8 cellular contexts compared by ENCODE assay signal in the genomic region with DNA sequence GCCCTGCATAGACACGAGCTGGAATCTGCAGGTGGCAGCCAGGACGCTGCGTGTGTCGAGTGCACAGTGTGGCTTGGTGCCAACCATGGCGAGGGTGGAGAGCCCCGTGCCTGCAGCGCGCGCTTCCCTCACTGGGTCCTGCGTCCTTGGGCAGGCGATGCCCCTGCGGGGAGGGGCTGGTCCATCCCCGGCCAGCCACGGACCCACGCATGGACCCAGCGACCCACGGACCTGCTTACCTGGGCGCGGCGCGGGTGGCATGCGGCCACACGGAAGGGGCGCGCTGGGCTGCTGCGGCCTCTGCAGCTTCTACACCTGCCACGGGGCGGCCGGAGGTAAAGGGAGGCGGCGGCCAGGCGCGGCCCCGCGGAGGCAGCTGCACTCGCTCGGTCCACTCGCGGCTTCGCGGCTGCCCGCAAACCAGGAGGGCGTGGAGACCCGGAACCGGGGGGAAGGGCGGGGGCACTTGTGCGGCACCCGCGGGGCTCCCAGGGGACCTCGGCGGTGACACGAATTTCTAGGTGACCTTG. TPM values are rescaled to one million over a fixed set of nuclear protein-coding genes. Genes with fewer than 3 reads are reported as not detected.
DNase-seq lines count a peak whose midpoint lies in the region; FAIRE-seq and TF ChIP-seq lines count a peak whose summit lies in the region.

No MANE protein-coding gene starts in this region.

- peaks cover 12% of the 10 kb centered on the region for H3K79me1 ChIP-seq in H1 (ENCODE audit: low read depth, low read length)

- no peak overlapping the region for H3K56ac ChIP-seq in H1 (replicated peaks; ENCODE audit: insufficient read length, low read depth, low read length)

- peaks cover 21% of the 10 kb centered on the region for H3K27me3 Mint-ChIP-seq in IgD-negative memory B cell
- peaks cover 39% of the 10 kb centered on the region for H3K27me3 Mint-ChIP-seq in nephron (ENCODE audit: low read depth)

- TF ChIP-seq EP300 in H1 (IDR thresholded peaks at IDR 0.05; ENCODE audit: borderline replicate concordance in 1 of 2, low read depth in 2 of 2, low read length in 2 of 2), result no peak
- TF ChIP-seq EP300 in tibial nerve (IDR thresholded peaks at IDR 0.05), result no peak

- no peak for FAIRE-seq in H1 (lab: Jason Lieb, UNC)

- peak overlapping the region; percentile 60; the same call in 1 of the 2 replicates for H4K8ac ChIP-seq in H1 (ENCODE audit: extremely low read depth, insufficient read depth, low read length)

- TF ChIP-seq POLR2A in H1 (IDR thresholded peaks at IDR 0.05; ENCODE audit: control extremely low read depth in 1 of 2, low read depth in 2 of 2, low read length in 2 of 2) (no peak), tibial nerve (IDR thresholded peaks at IDR 0.05) (no peak), erythroblast (IDR thresholded peaks at IDR 0.05; ENCODE audit: low read length) (no peak)

- H3K4me3 Mint-ChIP-seq in IgD-negative memory B cell (peak overlapping the region; percentile 77 to 88 (median 83)), nephron (peak overlapping the region; percentile 80 to 88 (median 86))

- H3K9ac ChIP-seq in H1 (replicated peaks in 1 of 4; ENCODE audit: extremely low read depth in 1 of 4, low read depth in 3 of 4, low read length in 3 of 4), result no peak overlapping the region

- peak in 1 of 2 experiments; percentile 19; a peak in 1 of 4 replicates for TF ChIP-seq RAD21 in H1 (IDR thresholded peaks at IDR 0.05 in 1 of 2, conservative IDR thresholded peaks at IDR 0.05 in 1 of 2; ENCODE audit: low read depth in 2 of 2, low read length in 2 of 2)

- H3K4me3 ChIP-seq in BE2C (ENCODE audit: low read depth, low read length) (peak overlapping the region; percentile 60), H1 (ENCODE audit: extremely low read depth in 1 of 4, insufficient read depth in 2 of 4, low read depth in 3 of 4, low read length in 4 of 4) (peak overlapping the region; percentile 41 to 73 (median 44)), tibial nerve (peak overlapping the region in 3 of 4 donors; percentile 27 to 48 (median 38))

- peaks cover 33% of the 10 kb centered on the region for H3K27me3 ChIP-seq in BE2C
- H3K27me3 ChIP-seq in H1 (replicated peaks in 1 of 4; ENCODE audit: control insufficient read depth in 3 of 4, extremely low read depth in 1 of 4, insufficient read depth in 3 of 4, low read length in 3 of 4), result peaks cover 0 to 8% (median 4%) of the 10 kb centered on the region in 4 experiments; a peak in 4 of 7 replicates
- peaks cover 0 to 72% of the 10 kb centered on the region in 2 donors for H3K27me3 ChIP-seq in tibial nerve

- H3K23me2 ChIP-seq in H1 (ENCODE audit: low read depth, low read length), result peaks cover 22% of the 10 kb centered on the region

- no peak overlapping the region for H2AFZ ChIP-seq in H1 (ENCODE audit: low read length)

- H3K14ac ChIP-seq in H1 (ENCODE audit: insufficient read length), result no peak overlapping the region

- H2BK120ac ChIP-seq in H1 (replicated peaks; ENCODE audit: low read depth, low read length), result no peak overlapping the region

- peak overlapping the region; percentile 69 to 93 for H3K4me2 ChIP-seq in H1 (ENCODE audit: insufficient read depth in 1 of 2, low read depth in 2 of 2, low read length in 2 of 2)

- H2AK5ac ChIP-seq in H1 (ENCODE audit: low read depth, low read length), result no peak overlapping the region

- H4K5ac ChIP-seq in H1 (ENCODE audit: insufficient read length, low read depth, low read length), result no peak overlapping the region

- no peaks in the 10 kb centered on the region for H3K9me3 ChIP-seq in BE2C
- H3K9me3 ChIP-seq in H1 (ENCODE audit: insufficient read depth in 2 of 2, low read depth in 1 of 2, low read length in 1 of 2), result peaks cover 4% of the 10 kb centered on the region in 2 experiments; a peak in 3 of 4 replicates
- no peaks in the 10 kb centered on the region for H3K9me3 ChIP-seq in tibial nerve

- H3K4ac ChIP-seq in H1 (replicated peaks; ENCODE audit: insufficient read length, low read depth, low read length), result no peak overlapping the region

- peak overlapping the region; percentile 25 for H4K91ac ChIP-seq in H1 (replicated peaks; ENCODE audit: insufficient read length, low read length)

- whole genome bisulfite sequencing in H1 (ENCODE audit: extremely low coverage in 1 of 2, insufficient coverage in 1 of 2, insufficient read length in 1 of 2, insufficient replicate concordance in 2 of 2, low coverage in 1 of 2, low lambda C conversion rate in 2 of 2, missing lambda C conversion rate in 1 of 2), 2 experiments, result 13% methylated on average over 51 of the region's 52 CpGs; no CpG with 5 or more reads in 1 of the 2 experiments
- WGBS in tibial nerve, 2 donors, result 15% methylated on average over 19 to 39 of the region's 52 CpGs

- H2BK5ac ChIP-seq in H1 (ENCODE audit: low read depth, low read length), result no peak overlapping the region

- H3K36me3 ChIP-seq in BE2C, result no peaks in the 10 kb centered on the region
- no peaks in the 10 kb centered on the region for H3K36me3 ChIP-seq in H1 (ENCODE audit: control insufficient read depth in 2 of 4, insufficient read depth in 4 of 4, low read length in 3 of 4)
- H3K36me3 ChIP-seq in tibial nerve, result no peaks in the 10 kb centered on the region

- POLR2A ChIA-PET in H1 (lab: Charles Lee; ENCODE audit: partially characterized antibody), result interaction anchor here (0.6 to 1.3 kb wide), 5 partner anchors 8 to 240 kb away, joined by 3 to 4 read pairs (median 3); partner anchors contain the start of gene PCID2

- H3K27ac Mint-ChIP-seq in IgD-negative memory B cell (no peak overlapping the region), nephron (no peak overlapping the region)

- H3K27ac ChIP-seq in H1 (ENCODE audit: low read depth, low read length), result no peak overlapping the region
- peak overlapping the region in 1 of 4 donors; percentile 56 for H3K27ac ChIP-seq in tibial nerve

- no peak overlapping the region for H3K18ac ChIP-seq in H1 (ENCODE audit: extremely low read depth, low read length)

- H3K4me1 Mint-ChIP-seq in IgD-negative memory B cell (peaks cover 10 to 16% (median 11%) of the 10 kb centered on the region in 3 donors), nephron (peaks cover 16% of the 10 kb centered on the region)

- H3K4me1 ChIP-seq in BE2C (no peaks in the 10 kb centered on the region), H1 (replicated peaks in 1 of 4; ENCODE audit: control insufficient read depth in 3 of 4, insufficient read depth in 4 of 4, low read length in 3 of 4) (peaks cover 0 to 3% (median under 1%) of the 10 kb centered on the region in 4 experiments; a peak in 2 of 7 replicates), tibial nerve (peaks cover 0 to 19% (median 6%) of the 10 kb centered on the region in 4 donors)

- H3K9me3 Mint-ChIP-seq in IgD-negative memory B cell (peaks cover 0 to 5% (median 0%) of the 10 kb centered on the region in 3 donors), nephron (peaks cover 2% of the 10 kb centered on the region)

- no peak overlapping the region for H3K23ac ChIP-seq in H1 (ENCODE audit: insufficient read length)

- no peak overlapping the region for H2BK15ac ChIP-seq in H1 (ENCODE audit: low read length)

- peaks cover 3 to 20% of the 10 kb centered on the region in 2 experiments for H4K20me1 ChIP-seq in H1 (replicated peaks in 1 of 2; ENCODE audit: control insufficient read depth in 1 of 2, insufficient read depth in 2 of 2, low read length in 2 of 2)

- no peak for DNase-seq in BE2C
- DNase-seq in activated CD4-positive, alpha-beta T cell treated with anti-CD3 and anti-CD28 coated beads for 24 hours (ENCODE audit: low read depth in 2 of 2), result peak; percentile 13 to 14
- DNase-seq in H1 (ENCODE audit: low read depth in 1 of 2, low spot score in 2 of 2), result no peak
- no peak for DNase-seq in tibial nerve (ENCODE audit: low spot score in 2 of 2)
- DNase-seq in HK-2 (ENCODE audit: unreplicated experiment), result no peak
- no peak for DNase-seq in erythroblast (lab: John Stamatoyannopoulos, UW)

- no peaks in the 10 kb centered on the region for H3K79me2 ChIP-seq in H1 (ENCODE audit: control insufficient read depth in 1 of 2, insufficient read depth in 2 of 2, low read length in 2 of 2)

- H3K36me3 Mint-ChIP-seq in IgD-negative memory B cell (no peaks in the 10 kb centered on the region), nephron (ENCODE audit: low read depth) (no peaks in the 10 kb centered on the region)

- H2BK12ac ChIP-seq in H1 (ENCODE audit: low read depth, low read length), result no peak overlapping the region; the same call in 1 of the 2 replicates

- H2BK20ac ChIP-seq in H1 (ENCODE audit: low read length), result no peak overlapping the region

- TF ChIP-seq CTCF in BE2C (IDR thresholded peaks at IDR 0.05; ENCODE audit: low read depth, low read length), result no peak
- peak in 1 of 3 experiments; percentile 18; a peak in 1 of 4 replicates for TF ChIP-seq CTCF in H1 (IDR thresholded peaks at IDR 0.05; ENCODE audit: control extremely low read depth in 1 of 3, insufficient read depth in 1 of 3, low read depth in 1 of 3, low read length in 3 of 3)
- peak in 2 of 3 experiments; percentile 20 to 32 for TF ChIP-seq CTCF in nephron (IDR thresholded peaks at IDR 0.05; ENCODE audit: unreplicated experiment in 3 of 3)
- TF ChIP-seq CTCF in tibial nerve (IDR thresholded peaks at IDR 0.05), result no peak

- CTCF ChIA-PET in H1 (lab: Charles Lee; ENCODE audit: partially characterized antibody), result interaction anchor here (0.6 to 2.5 kb wide), 11 partner anchors 10 to 122 kb away, joined by 3 to 13 read pairs (median 5); no protein-coding TSS in a partner anchor

TF ChIP-seq in H1, 55 proteins besides CTCF, POLR2A, EP300 and RAD21 (continues in another document):
- TF ChIP-seq RBBP5 (IDR thresholded peaks at IDR 0.05; ENCODE audit: borderline replicate concordance, low read depth, low read length) (peak; percentile 80; the same call in 1 of the 2 replicates), PHF8 (conservative IDR thresholded peaks at IDR 0.05; ENCODE audit: low read depth, low read length) (0 out of 2 replicates have a peak, but pooled peaks have one; percentile 17), BRCA1 (IDR thresholded peaks at IDR 0.05; ENCODE audit: low read depth, low read length) (no peak), EZH2 (IDR thresholded peaks at IDR 0.05; ENCODE audit: low read depth, low read length, severe bottlenecking) (peak; percentile 9), TAF1 (IDR thresholded peaks at IDR 0.05; ENCODE audit: low read depth, low read length) (no peak)

RNA-seq across cellular contexts. Expression of gene MCF2L, which starts 0.6 kb away (rescaled TPM):
- 35.5 TPM for polyA plus RNA-seq in BE2C (2012; ENCODE audit: insufficient read depth, insufficient read length, low read depth)
- 1.7 TPM for polyA plus RNA-seq in IgD-negative memory B cell
- total RNA-seq in H1 (2021; fragmentation: NEBNext Ultra II Directional; extraction: Animal tissue kit (Norgen Biotek cat#: 25700)), result 22.9 and 24.4 TPM in 2 replicates
- polyA plus RNA-seq in H1 (2011; rRNA removed), result 10.1 and 15.9 TPM in 2 replicates
- 13.8 TPM for polyA plus RNA-seq in H1 (2011; cell fraction: cytosol; rRNA removed)
- polyA plus RNA-seq in H1 (2011; cell fraction: nucleus; rRNA removed), result 82.6 TPM
- polyA plus RNA-seq in H1 (2012, experiment 1 of 2), result 16.2 to 22.1 TPM (median 19.9 TPM) in 4 replicates
- polyA plus RNA-seq in H1 (2012, experiment 2 of 2), result 10.5 TPM
- polyA plus RNA-seq in H1 (2013, experiment 1 of 2), result 10.9 TPM
- polyA plus RNA-seq in H1 (2013, experiment 2 of 2), result 11.8 TPM
- 16.6 and 19.1 TPM in 2 replicates for polyA minus RNA-seq in H1 (2011; rRNA and poly(A)+ RNA removed)
- 18.4 TPM for polyA minus RNA-seq in H1 (2011; cell fraction: cytosol; rRNA and poly(A)+ RNA removed)
- 40.8 TPM for polyA minus RNA-seq in H1 (2011; cell fraction: nucleus; rRNA and poly(A)+ RNA removed)
- 10 to 100 TPM; 30.1 to 82.6 (median 45.3) TPM for total RNA-seq in tibial nerve

Comparison
In these comparisons a context has a peak if more than half of its experiments do, and no peak if none do; other contexts are left out.
1. DNase-seq: peak in activated CD4-positive, alpha-beta T cell treated with anti-CD3 and anti-CD28 coated beads for 24 hours (2 of 2); none in BE2C (single experiment), H1 (0 of 2), tibial nerve (0 of 2), HK-2 (single experiment) and erythroblast (0 of 2).
2. CTCF ChIP-seq: peak in nephron (2 of 3); none in BE2C (single experiment) and tibial nerve (0 of 5).
3. Peak in every context shown above with its lines, with median percentiles within 50 percentile points of each other: H3K4me3 ChIP-seq.